Comparison of ENCODE assay signal across 25 cellular contexts in genomic region chr11:106137758-106138157, GRCh38.
"Had no signal": no experiment of that assay in that cellular context is flagged by ENCODE, and none has a peak within 500 bp of the region (broad histone marks: within the 10 kb centered on the region; RNA-seq: fewer than 3 reads in every experiment).

No MANE protein-coding gene starts in this region.

- ATAC-seq: stimulated activated effector memory CD8-positive, alpha-beta T cell treated with anti-CD3 and anti-CD28 coated beads, Interleukin-12 subunit alpha, Interleukin-12 subunit beta, amount 100 ng/mL, for 72 hours; stimulated activated memory B cell treated with anti-CD40 and anti-IgM and Interleukin-4, amounts not matched to agents 10 μg/mL and 1 μg/mL and 100 μg/mL, for 72 hours; stimulated activated naive B cell treated with anti-CD40 and anti-IgM and Interleukin-4, amounts not matched to agents 10 μg/mL and 1 μg/mL and 100 μg/mL, for 72 hours; stimulated activated naive CD8-positive, alpha-beta T cell treated with anti-CD3 and anti-CD28 coated beads, Interleukin-15, amount 100 ng/mL, for 72 hours; stimulated activated naive CD8-positive, alpha-beta T cell treated with anti-CD3 and anti-CD28 coated beads, Interleukin-15, Interleukin-2, amounts not matched to agents 100 U/mL and 50 U/mL, for 24 hours; upper lobe of right lung had no signal

- H3K9me3 ChIP-seq: stomach, suprapubic skin, testis, thoracic aorta, thyroid gland, tibial artery, transverse colon, upper lobe of left lung, upper lobe of right lung, uterus, vagina had no signal

- H3K4me3 ChIP-seq: stomach, suprapubic skin, testis, thoracic aorta, thyroid gland, tibial artery, tibial nerve, transverse colon, upper lobe of left lung, upper lobe of right lung, uterus, vagina had no signal

- H3K4me1 ChIP-seq: stomach, suprapubic skin, thyroid gland, tibial artery, tibial nerve, transverse colon, upper lobe of left lung, upper lobe of right lung, uterus, vagina had no signal

- DNase-seq: stimulated activated CD4-positive, alpha-beta T cell treated with anti-CD3 and anti-CD28 coated beads, Interleukin-2, amount 100 ng/mL, for 48 hours; stimulated activated CD4-positive, alpha-beta T cell treated with anti-CD3 and anti-CD28 coated beads, Interleukin-4, amount 100 ng/mL, for 1 hour; stimulated activated CD4-positive, alpha-beta T cell treated with anti-CD3 and anti-CD28 coated beads, Interleukin-4, amount 100 ng/mL, for 24 hours; stimulated activated CD4-positive, alpha-beta T cell treated with anti-CD3 and anti-CD28 coated beads, Interleukin-4, amount 100 ng/mL, for 4 hours; stimulated activated CD8-positive, alpha-beta memory T cell treated with anti-CD3 and anti-CD28 coated beads, Interleukin-4, amount 100 ng/mL, for 48 hours; stimulated activated naive B cell treated with anti-CD40 and anti-IgM and Interleukin-4, amounts not matched to agents 10 μg/mL and 1 μg/mL and 100 μg/mL, for 72 hours; stimulated activated naive CD4-positive, alpha-beta T cell; stimulated activated naive CD4-positive, alpha-beta T cell treated with Interleukin-2 at 50 U/mL for 16 hours; stimulated activated naive CD8-positive, alpha-beta T cell treated with anti-CD3 and anti-CD28 coated beads, Interleukin-15, amount 100 ng/mL, for 72 hours; stimulated activated naive CD8-positive, alpha-beta T cell treated with anti-CD3 and anti-CD28 coated beads, Interleukin-15, Interleukin-2, amounts not matched to agents 100 U/mL and 50 U/mL, for 24 hours; stomach; substantia nigra; testis; thyroid gland; tibial artery; transverse colon; upper lobe of left lung; upper lobe of right lung; uterus had no signal

- H3K36me3 ChIP-seq: stomach, suprapubic skin, thoracic aorta, thyroid gland, tibial artery, tibial nerve, transverse colon, upper lobe of left lung, upper lobe of right lung, uterus, vagina had no signal

- H3K27ac ChIP-seq: stomach, suprapubic skin, testis, thoracic aorta, thyroid gland, tibial artery, tibial nerve, transverse colon, upper lobe of left lung, upper lobe of right lung, uterus, vagina had no signal

- H3K27me3 ChIP-seq: stomach, suprapubic skin, testis, thyroid gland, tibial artery, tibial nerve, transverse colon, upper lobe of left lung, upper lobe of right lung, uterus, vagina had no signal
